Comparison of ENCODE assay signal across 8 cellular contexts in the genomic region with DNA sequence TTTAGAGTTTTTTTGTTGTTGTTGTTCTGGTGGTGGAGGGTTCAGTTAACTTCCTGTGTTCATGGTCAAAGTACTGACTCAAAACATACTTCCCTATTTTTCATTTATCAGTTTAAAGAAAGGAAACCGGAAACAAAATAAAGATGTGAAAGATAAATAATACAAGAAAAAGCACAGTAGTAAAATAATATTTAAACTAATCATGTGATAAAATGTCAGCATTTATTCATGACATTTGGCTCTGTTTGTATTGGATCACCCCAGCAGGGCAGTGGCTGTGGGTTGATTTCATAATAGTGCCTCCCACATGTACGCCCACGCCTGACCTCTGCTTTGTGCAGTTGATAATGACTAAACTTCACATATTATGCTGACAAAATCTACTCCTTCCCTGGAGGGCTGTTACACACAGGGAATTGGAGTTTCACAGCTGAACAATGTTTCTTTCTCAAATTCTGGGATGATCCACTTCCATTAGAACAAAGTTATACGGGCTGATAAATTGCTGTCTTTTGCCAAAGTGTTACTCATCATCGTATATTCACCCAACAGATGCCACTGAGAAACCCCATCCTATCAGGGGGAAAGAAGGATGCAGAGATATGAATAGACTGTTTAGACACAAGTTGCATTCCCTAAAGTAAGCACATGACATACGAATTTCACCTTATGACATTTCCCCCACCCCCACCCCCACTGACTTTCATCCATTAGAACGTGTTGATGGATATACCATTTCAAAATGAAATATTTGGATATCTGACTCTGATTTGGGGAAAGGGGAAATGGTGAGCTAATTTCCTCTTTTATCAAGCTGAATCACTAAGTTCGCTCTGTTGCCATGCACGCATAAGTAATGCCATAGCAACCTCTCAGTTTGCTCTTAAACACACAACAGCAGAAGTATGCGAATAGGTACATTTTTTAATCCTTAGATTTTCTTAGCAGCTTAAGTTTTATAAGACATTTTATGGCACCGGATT. TPM values are rescaled to one million over a fixed set of nuclear protein-coding genes. Genes with fewer than 3 reads are reported as not detected.
DNase-seq lines count a peak whose midpoint lies in the region; ATAC-seq and TF ChIP-seq lines count a peak whose summit lies in the region.

No MANE protein-coding gene starts in this region.

- H3K27ac ChIP-seq in Peyer's patch, result peak overlapping the region in 3 of 4 donors; percentile 39 to 66 (median 57)
- peak overlapping the region; percentile 55 to 86 (median 78) for H3K27ac ChIP-seq in gastrocnemius medialis

- H3K9me3 ChIP-seq in Peyer's patch (no peaks in the 10 kb centered on the region), gastrocnemius medialis (no peaks in the 10 kb centered on the region)

- in situ Hi-C loops in gastrocnemius medialis (cut with MboI; ENCODE audit: low sequenced_read_pairs in 4 of 4), result no loop called here

- ATAC-seq in HG02973 (IDR thresholded peaks at IDR 0.05; ENCODE audit: unreplicated experiment) (peak; percentile 75), gastrocnemius medialis (peak; percentile 75 to 80)

- TF ChIP-seq CTCF in Peyer's patch (IDR thresholded peaks at IDR 0.05), result no peak
- no peak for TF ChIP-seq CTCF in foreskin fibroblast (IDR thresholded peaks at IDR 0.05; ENCODE audit: low read depth, low read length)
- no peak for TF ChIP-seq CTCF in gastrocnemius medialis (IDR thresholded peaks at IDR 0.05 in 4 of 5, conservative IDR thresholded peaks at IDR 0.05 in 1 of 5)

- H3K27me3 ChIP-seq in Peyer's patch (no peaks in the 10 kb centered on the region), gastrocnemius medialis (no peaks in the 10 kb centered on the region)

- peak; percentile 8 for DNase-seq in activated CD4-positive, alpha-beta T cell treated with anti-CD3 and anti-CD28 coated beads for 4 hours
- DNase-seq in activated CD4-positive, alpha-beta T cell treated with anti-CD3 and anti-CD28 coated beads for 1 hour, result no peak
- peak in 2 of 3 donors; percentile 54 to 67 for DNase-seq in Peyer's patch
- peak; percentile 88 to 90 for DNase-seq in foreskin fibroblast
- DNase-seq in gastrocnemius medialis, result peak; percentile 24 to 69
- no peak for DNase-seq in SK-N-DZ (ENCODE audit: low spot score)
- no peak for DNase-seq in DMS79 treated with DMSO at 0.1 percent for 48 hours (lab: John Stamatoyannopoulos, UW)

- H3K4me1 ChIP-seq in Peyer's patch, result no peaks in the 10 kb centered on the region
- H3K4me1 ChIP-seq in gastrocnemius medialis, result peaks cover 12 to 29% of the 10 kb centered on the region in 2 donors

- H3K4me3 ChIP-seq in Peyer's patch (no peak overlapping the region), foreskin fibroblast (ENCODE audit: low read depth in 1 of 2, low read length in 2 of 2) (no peak overlapping the region), gastrocnemius medialis (peak overlapping the region in 2 of 4 donors; percentile 8 to 25)

- intact Hi-C loops in gastrocnemius medialis (cut with DNase I; ENCODE audit: low total_unique reads), result loop anchor here (10.0 kb wide), 1 partner anchor 77 kb away; no protein-coding TSS in a partner anchor

- no peak for TF ChIP-seq POLR2A in Peyer's patch (IDR thresholded peaks at IDR 0.05)
- TF ChIP-seq POLR2A in gastrocnemius medialis (IDR thresholded peaks at IDR 0.05), result no peak

- H3K36me3 ChIP-seq in Peyer's patch, result no peaks in the 10 kb centered on the region
- no peaks in the 10 kb centered on the region for H3K36me3 ChIP-seq in gastrocnemius medialis

RNA-seq across cellular contexts. Expression of gene AMELX, which starts 48.4 kb away (rescaled TPM):
- total RNA-seq in Peyer's patch (not detected), gastrocnemius medialis (not detected)
- not detected in 2 replicates for polyA plus RNA-seq in SK-N-DZ (2014; cell fraction: cytosol; rRNA removed)
- polyA plus RNA-seq in SK-N-DZ (2014; cell fraction: nucleus; rRNA removed), result not detected in 2 replicates

Comparison
In these comparisons a context has a peak if more than half of its experiments do, and no peak if none do; other contexts are left out.
1. DNase-seq: peak in activated CD4-positive, alpha-beta T cell treated with anti-CD3 and anti-CD28 coated beads for 4 hours (2 of 2), Peyer's patch (2 of 3), foreskin fibroblast (2 of 2) and gastrocnemius medialis (2 of 2); none in activated CD4-positive, alpha-beta T cell treated with anti-CD3 and anti-CD28 coated beads for 1 hour (single experiment), SK-N-DZ (single experiment) and DMS79 treated with DMSO at 0.1 percent for 48 hours (single experiment).